In the genomic region with DNA sequence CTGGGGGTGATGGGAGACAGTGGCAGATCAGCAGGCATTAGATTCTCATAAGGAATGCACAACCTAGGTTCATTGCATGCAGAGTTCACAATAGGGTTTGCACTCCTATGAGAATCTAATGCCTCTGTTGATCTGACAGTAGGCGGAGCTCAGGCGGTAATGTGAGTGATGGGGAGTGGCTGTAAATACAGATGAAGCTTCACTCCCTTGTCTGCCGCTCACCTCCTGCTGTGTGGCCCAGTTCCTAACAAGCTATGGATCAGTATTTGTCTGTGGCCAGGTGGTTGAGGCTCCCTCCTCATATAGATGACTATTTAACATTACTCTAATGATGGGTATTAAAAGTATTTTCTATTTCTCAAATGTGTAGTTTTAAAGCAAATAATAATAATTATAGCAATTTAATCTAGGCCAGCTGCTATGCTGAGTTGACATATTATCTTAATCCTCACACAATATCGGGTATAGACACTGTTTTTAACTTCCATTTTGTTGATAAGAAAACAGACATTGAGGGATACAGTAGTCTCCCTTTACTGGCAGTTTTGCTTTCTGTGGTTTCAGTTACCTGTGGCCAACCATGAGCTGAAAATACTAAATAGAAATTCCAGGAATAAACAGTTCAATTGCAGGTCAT, we compare ENCODE assay signal across 13 cellular contexts.
"Had no signal": no experiment of that assay in that cellular context is flagged by ENCODE, and none has a peak within 500 bp of the region (broad histone marks: within the 10 kb centered on the region; RNA-seq: fewer than 3 reads in every experiment).

No MANE protein-coding gene starts in this region.

- DNase-seq: activated CD4-positive, alpha-beta memory T cell treated with anti-CD3 and anti-CD28 coated beads for 36 hours; activated CD4-positive, CD25-positive, alpha-beta regulatory T cell treated with anti-CD3 and anti-CD28 coated beads, Interleukin-2, amount 50 U/mL, for 72 hours; activated gamma-delta T cell; activated T-cell treated with anti-CD3 and anti-CD28 coated beads, Interleukin-2, amount 50 U/mL, for 4 hours; amygdala; left ventricle myocardium superior; nephron progenitor cell; sigmoid colon; stimulated activated CD4-positive, alpha-beta T cell treated with anti-CD3 and anti-CD28 coated beads, Interleukin-12 subunit alpha, Interleukin-12 subunit beta, amount 100 ng/mL, for 4 hours; stimulated activated CD4-positive, alpha-beta T cell treated with anti-CD3 and anti-CD28 coated beads, Interleukin-2, amount 100 ng/mL, for 48 hours; stimulated activated naive CD4-positive, alpha-beta T cell treated with Interleukin-2 at 50 U/mL for 16 hours; trophoblast cell had no signal

- H3K36me3 ChIP-seq: sigmoid colon had no signal

- H3K4me1 ChIP-seq: sigmoid colon had no signal

- ATAC-seq: activated T-cell treated with anti-CD3 and anti-CD28 coated beads, Interleukin-2, amount 50 U/mL, for 4 hours; left ventricle myocardium superior had no signal

- H3K27me3 ChIP-seq: sigmoid colon had no signal

- H3K9me3 ChIP-seq: sigmoid colon had no signal

- FAIRE-seq: TTC549 had no signal

- H3K4me3 ChIP-seq: sigmoid colon had no signal

- H3K27ac ChIP-seq: sigmoid colon had no signal
